ENCODE assay signal across 8 cellular contexts in genomic region chr20:62618622-62619529, GRCh38. TPM values are rescaled to one million over a fixed set of nuclear protein-coding genes. Genes with fewer than 3 reads are reported as not detected.
A peak's percentile ranks its signal among the peaks of the same experiment; 100 is the strongest.
DNase-seq lines count a peak whose midpoint lies in the region; TF ChIP-seq lines count a peak whose summit lies in the region.

No MANE protein-coding gene starts in this region.

- H3K9me3 Mint-ChIP-seq in chondrocyte (ENCODE audit: low read depth): no peaks in the 10 kb centered on the region

- H3K36me3 Mint-ChIP-seq in chondrocyte (ENCODE audit: low read depth): no peaks in the 10 kb centered on the region

- 73 to 78% (median 74%) methylated on average over 18 to 26 of the region's 26 CpGs for WGBS in stomach, 5 donors

- H3K4me3 ChIP-seq in stomach (no peak overlapping the region), brain microvascular endothelial cell (ENCODE audit: low read depth, low read length) (no peak overlapping the region)

- H3K4me1 Mint-ChIP-seq in chondrocyte (ENCODE audit: low read depth): peaks cover 11% of the 10 kb centered on the region

- no peak for TF ChIP-seq CTCF in chondrocyte (IDR thresholded peaks at IDR 0.05)
- TF ChIP-seq CTCF in stomach (IDR thresholded peaks at IDR 0.05): no peak
- TF ChIP-seq CTCF in brain microvascular endothelial cell (IDR thresholded peaks at IDR 0.05; ENCODE audit: low read depth, low read length, missing control alignments): no peak

- H3K27ac Mint-ChIP-seq in chondrocyte (ENCODE audit: unreplicated experiment): no peak overlapping the region

- DNase-seq in activated effector memory CD4-positive, alpha-beta T cell treated with anti-CD3 and anti-CD28 coated beads, Interleukin-2, amount 50 U/mL, for 16 hours: peak; percentile 71
- DNase-seq in activated effector memory CD4-positive, alpha-beta T cell treated with Interleukin-2 at 50 U/mL for 16 hours: no peak
- DNase-seq in NAMALWA (ENCODE audit: low spot score): peak; percentile 59
- peak; percentile 62 for DNase-seq in chondrocyte (ENCODE audit: low spot score)
- DNase-seq in stomach: no peak
- no peak for DNase-seq in T-helper 9 cell
- DNase-seq in NCI-H510A (lab: John Stamatoyannopoulos, UW): no peak
- no peak for DNase-seq in brain microvascular endothelial cell

- no peak for TF ChIP-seq EP300 in stomach (IDR thresholded peaks at IDR 0.05)

- in situ Hi-C loops in brain microvascular endothelial cell (cut with HindIII; ENCODE audit: low pct_ligation_motif_present, low sequenced_read_pairs): no loop called here

- H3K4me3 Mint-ChIP-seq in chondrocyte (ENCODE audit: unreplicated experiment): no peak overlapping the region

- no peak for TF ChIP-seq POLR2A in stomach (IDR thresholded peaks at IDR 0.05)

- intact Hi-C loops in stomach (cut with DNase I; ENCODE audit: low total_unique reads): loop anchor here (5.0 kb wide), 1 partner anchor 117 kb away; no protein-coding TSS in a partner anchor

- H3K27ac ChIP-seq in stomach (peak overlapping the region; percentile 32 to 78 (median 69)), brain microvascular endothelial cell (no peak overlapping the region)

- peaks cover 24 to 62% (median 49%) of the 10 kb centered on the region in 4 donors for H3K4me1 ChIP-seq in stomach

- H3K9me3 ChIP-seq in stomach: no peaks in the 10 kb centered on the region

- H3K36me3 ChIP-seq in stomach (no peaks in the 10 kb centered on the region), brain microvascular endothelial cell (replicated peaks) (no peaks in the 10 kb centered on the region)

- H3K27me3 Mint-ChIP-seq in chondrocyte (ENCODE audit: low read depth): peaks cover 17% of the 10 kb centered on the region

- peaks cover 0 to 8% (median 0%) of the 10 kb centered on the region in 3 donors for H3K27me3 ChIP-seq in stomach
- H3K27me3 ChIP-seq in brain microvascular endothelial cell (replicated peaks): no peaks in the 10 kb centered on the region

RNA-seq across cellular contexts. Expression of gene SLCO4A1, which starts 23.4 kb away (rescaled TPM):
- not detected in 3 replicates for total RNA-seq in chondrocyte
- total RNA-seq in stomach: 10 to 100 TPM in 3 of 5 donors, 1 to 10 TPM in 1, under 1 TPM in 1; 0.58 to 44.3 (median 20.7) TPM
- polyA plus RNA-seq in stomach: 10 to 100 TPM in 1 of 3 donors, 1 to 10 TPM in 2; 4.4 to 14.7 (median 9.0) TPM

Comparison
In these comparisons a context has a peak if more than half of its experiments do, and no peak if none do; other contexts are left out.
1. DNase-seq: peak in activated effector memory CD4-positive, alpha-beta T cell treated with anti-CD3 and anti-CD28 coated beads, Interleukin-2, amount 50 U/mL, for 16 hours (single experiment), NAMALWA (single experiment) and chondrocyte (single experiment); none in activated effector memory CD4-positive, alpha-beta T cell treated with Interleukin-2 at 50 U/mL for 16 hours (single experiment), stomach (single experiment), T-helper 9 cell (single experiment), NCI-H510A (single experiment) and brain microvascular endothelial cell (single experiment).